1 cellular context compared by ENCODE assay signal in the genomic region with DNA sequence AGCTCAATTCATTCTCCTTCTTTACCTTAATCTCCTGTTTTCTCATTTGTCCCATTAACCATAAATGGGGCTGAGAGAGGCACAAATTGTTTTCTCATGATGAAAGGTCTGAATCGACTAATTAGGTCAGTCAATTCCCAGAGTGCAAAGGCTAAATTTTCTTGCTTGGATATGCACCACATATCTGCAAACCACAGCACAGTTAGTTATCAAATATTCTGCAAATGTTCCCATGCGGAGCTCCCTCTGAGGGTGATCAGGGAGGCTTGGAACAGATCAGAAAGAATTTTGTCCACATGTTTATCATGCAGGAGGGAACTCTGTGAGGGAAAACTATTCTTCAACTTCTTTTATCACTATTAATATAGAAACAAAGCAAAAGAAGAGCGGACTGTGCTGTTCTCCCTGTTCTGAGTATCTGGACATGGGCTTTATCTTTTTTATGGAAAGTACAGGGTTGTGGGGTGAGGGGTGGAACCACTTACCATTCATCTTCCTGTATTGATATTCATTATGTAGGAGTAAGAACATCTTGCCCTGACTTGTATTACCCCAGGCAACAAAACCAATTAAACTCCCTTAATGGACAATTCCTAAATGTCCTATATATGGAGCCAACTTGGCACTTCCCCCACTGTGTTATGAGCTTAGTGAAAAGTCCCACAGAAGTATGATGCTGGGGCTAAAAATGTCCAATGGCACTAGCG.
A peak's percentile ranks its signal among the peaks of the same experiment; 100 is the strongest.
TF ChIP-seq lines count a peak whose summit lies in the region.

No MANE protein-coding gene starts in this region.

TF ChIP-seq in liver, 16 proteins besides CTCF, POLR2A, EP300 and RAD21 (continued from another document):
- TF ChIP-seq, protein P1, sequence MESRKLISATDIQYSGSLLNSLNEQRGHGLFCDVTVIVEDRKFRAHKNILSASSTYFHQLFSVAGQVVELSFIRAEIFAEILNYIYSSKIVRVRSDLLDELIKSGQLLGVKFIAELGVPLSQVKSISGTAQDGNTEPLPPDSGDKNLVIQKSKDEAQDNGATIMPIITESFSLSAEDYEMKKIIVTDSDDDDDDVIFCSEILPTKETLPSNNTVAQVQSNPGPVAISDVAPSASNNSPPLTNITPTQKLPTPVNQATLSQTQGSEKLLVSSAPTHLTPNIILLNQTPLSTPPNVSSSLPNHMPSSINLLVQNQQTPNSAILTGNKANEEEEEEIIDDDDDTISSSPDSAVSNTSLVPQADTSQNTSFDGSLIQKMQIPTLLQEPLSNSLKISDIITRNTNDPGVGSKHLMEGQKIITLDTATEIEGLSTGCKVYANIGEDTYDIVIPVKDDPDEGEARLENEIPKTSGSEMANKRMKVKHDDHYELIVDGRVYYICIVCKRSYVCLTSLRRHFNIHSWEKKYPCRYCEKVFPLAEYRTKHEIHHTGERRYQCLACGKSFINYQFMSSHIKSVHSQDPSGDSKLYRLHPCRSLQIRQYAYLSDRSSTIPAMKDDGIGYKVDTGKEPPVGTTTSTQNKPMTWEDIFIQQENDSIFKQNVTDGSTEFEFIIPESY (IDR thresholded peaks at IDR 0.05) = peak; percentile 38
- TF ChIP-seq GABPA (IDR thresholded peaks at IDR 0.05 in 1 of 2, conservative IDR thresholded peaks at IDR 0.05 in 1 of 2) = no peak
- TF ChIP-seq, protein P2, sequence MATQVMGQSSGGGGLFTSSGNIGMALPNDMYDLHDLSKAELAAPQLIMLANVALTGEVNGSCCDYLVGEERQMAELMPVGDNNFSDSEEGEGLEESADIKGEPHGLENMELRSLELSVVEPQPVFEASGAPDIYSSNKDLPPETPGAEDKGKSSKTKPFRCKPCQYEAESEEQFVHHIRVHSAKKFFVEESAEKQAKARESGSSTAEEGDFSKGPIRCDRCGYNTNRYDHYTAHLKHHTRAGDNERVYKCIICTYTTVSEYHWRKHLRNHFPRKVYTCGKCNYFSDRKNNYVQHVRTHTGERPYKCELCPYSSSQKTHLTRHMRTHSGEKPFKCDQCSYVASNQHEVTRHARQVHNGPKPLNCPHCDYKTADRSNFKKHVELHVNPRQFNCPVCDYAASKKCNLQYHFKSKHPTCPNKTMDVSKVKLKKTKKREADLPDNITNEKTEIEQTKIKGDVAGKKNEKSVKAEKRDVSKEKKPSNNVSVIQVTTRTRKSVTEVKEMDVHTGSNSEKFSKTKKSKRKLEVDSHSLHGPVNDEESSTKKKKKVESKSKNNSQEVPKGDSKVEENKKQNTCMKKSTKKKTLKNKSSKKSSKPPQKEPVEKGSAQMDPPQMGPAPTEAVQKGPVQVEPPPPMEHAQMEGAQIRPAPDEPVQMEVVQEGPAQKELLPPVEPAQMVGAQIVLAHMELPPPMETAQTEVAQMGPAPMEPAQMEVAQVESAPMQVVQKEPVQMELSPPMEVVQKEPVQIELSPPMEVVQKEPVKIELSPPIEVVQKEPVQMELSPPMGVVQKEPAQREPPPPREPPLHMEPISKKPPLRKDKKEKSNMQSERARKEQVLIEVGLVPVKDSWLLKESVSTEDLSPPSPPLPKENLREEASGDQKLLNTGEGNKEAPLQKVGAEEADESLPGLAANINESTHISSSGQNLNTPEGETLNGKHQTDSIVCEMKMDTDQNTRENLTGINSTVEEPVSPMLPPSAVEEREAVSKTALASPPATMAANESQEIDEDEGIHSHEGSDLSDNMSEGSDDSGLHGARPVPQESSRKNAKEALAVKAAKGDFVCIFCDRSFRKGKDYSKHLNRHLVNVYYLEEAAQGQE (IDR thresholded peaks at IDR 0.05) = peak; percentile 26
TF ChIP-seq in liver: peak in this region for 10.
